Comparison of ENCODE assay signal across 21 cellular contexts in the genomic region with DNA sequence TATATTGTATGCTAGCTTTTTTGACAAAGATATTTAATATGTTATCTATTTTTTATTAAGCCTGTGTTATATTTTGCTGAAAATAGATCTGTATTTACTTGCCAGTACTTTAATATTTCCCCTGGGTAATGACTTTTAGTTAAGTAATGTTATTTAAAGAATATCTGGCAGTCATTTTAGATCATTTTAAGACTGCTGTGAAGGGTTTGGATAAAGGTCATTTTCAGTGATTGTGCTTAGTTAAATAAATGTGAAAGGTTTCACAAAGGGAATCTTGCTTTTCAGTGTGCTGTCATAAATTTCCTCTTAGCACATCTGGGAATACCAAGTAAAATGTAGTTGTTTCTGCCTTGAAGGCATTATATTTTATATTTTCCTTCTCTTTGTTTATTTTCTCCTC.
DNase-seq lines count a peak whose midpoint lies in the region; ATAC-seq and TF ChIP-seq lines count a peak whose summit lies in the region.
"Had no signal": no experiment of that assay in that cellular context is flagged by ENCODE, and none has a peak within 500 bp of the region (broad histone marks: within the 10 kb centered on the region; RNA-seq: fewer than 3 reads in every experiment).

No MANE protein-coding gene starts in this region.

- no peak overlapping the region for H3K27ac Mint-ChIP-seq in HFFc6
- H3K27ac Mint-ChIP-seq in immature natural killer cell: no peak overlapping the region
- H3K27ac Mint-ChIP-seq: B cell had no signal

- H3K4me3 Mint-ChIP-seq in HFFc6: peak overlapping the region; percentile 82
- H3K4me3 Mint-ChIP-seq in immature natural killer cell: peak overlapping the region in 4 of 5 donors; percentile 36 to 70 (median 50)
- H3K4me3 Mint-ChIP-seq: B cell had no signal

- H3K4me2 ChIP-seq in skeletal muscle satellite cell (ENCODE audit: low read length): peak overlapping the region; percentile 20

- ATAC-seq in HG03095 (IDR thresholded peaks at IDR 0.05; ENCODE audit: unreplicated experiment): no peak
- ATAC-seq: Panc1, pancreas had no signal

- H3K4me1 Mint-ChIP-seq in HFFc6 (ENCODE audit: low read depth): peaks cover 11% of the 10 kb centered on the region
- peaks cover 5 to 10% of the 10 kb centered on the region in 2 donors for H3K4me1 Mint-ChIP-seq in immature natural killer cell
- H3K4me1 Mint-ChIP-seq: B cell had no signal

- H3K36me3 Mint-ChIP-seq in HFFc6 (ENCODE audit: low read depth) (no peaks in the 10 kb centered on the region), immature natural killer cell (no peaks in the 10 kb centered on the region)

- DNase-seq in HFFc6 (no peak), astrocyte of the spinal cord (ENCODE audit: low read depth, low spot score) (peak; percentile 18), immature natural killer cell (no peak), T-helper 1 cell (no peak), HUDEP-2 (lab: John Stamatoyannopoulos, UW; ENCODE audit: unreplicated experiment in 76 of 76) (no peak)
- DNase-seq: activated CD4-positive, alpha-beta T cell treated with anti-CD3 and anti-CD28 coated beads, Interleukin-2, amount 50 U/mL, for 1 hour; activated naive CD4-positive, alpha-beta T cell treated with Interleukin-2 at 50 U/mL for 16 hours; islet precursor cell; midbrain; NCI-H2081 treated with DMSO at 0.1 percent for 48 hours; NCI-H774; pancreas; small intestine; stimulated activated CD4-positive, alpha-beta T cell treated with anti-CD3 and anti-CD28 coated beads, Interleukin-4, amount 100 ng/mL, for 4 hours; stimulated activated CD8-positive, alpha-beta memory T cell treated with anti-CD3 and anti-CD28 coated beads, Interleukin-4, amount 100 ng/mL, for 48 hours had no signal

- H3K9me3 ChIP-seq in skeletal muscle satellite cell (replicated peaks; ENCODE audit: low read length): no peaks in the 10 kb centered on the region
- H3K9me3 ChIP-seq: pancreas, suprapubic skin had no signal

- no peaks in the 10 kb centered on the region for H3K36me3 ChIP-seq in skeletal muscle satellite cell (ENCODE audit: insufficient read depth, low read length)
- H3K36me3 ChIP-seq: ascending aorta, pancreas, suprapubic skin had no signal

- no peak overlapping the region for H3K9ac ChIP-seq in skeletal muscle satellite cell (ENCODE audit: low read depth, low read length)

- H3K9me3 Mint-ChIP-seq in HFFc6 (no peaks in the 10 kb centered on the region), immature natural killer cell (no peaks in the 10 kb centered on the region)

- in situ Hi-C loops in astrocyte of the spinal cord (cut with HindIII; ENCODE audit: low sequenced_read_pairs): no loop called here

- TF ChIP-seq CTCF in HFFc6 (IDR thresholded peaks at IDR 0.05): no peak
- no peak for TF ChIP-seq CTCF in astrocyte of the spinal cord (IDR thresholded peaks at IDR 0.05; ENCODE audit: low read depth, low read length)

- no peaks in the 10 kb centered on the region for H3K27me3 Mint-ChIP-seq in HFFc6 (ENCODE audit: insufficient read depth)
- peaks cover 0 to 4% (median 0%) of the 10 kb centered on the region in 3 donors for H3K27me3 Mint-ChIP-seq in immature natural killer cell (ENCODE audit: low read depth in 3 of 3)
- H3K27me3 Mint-ChIP-seq: B cell had no signal

- H3K27me3 ChIP-seq in skeletal muscle satellite cell (ENCODE audit: control insufficient read depth, insufficient read depth, low read length): no peaks in the 10 kb centered on the region
- H3K27me3 ChIP-seq: ascending aorta, pancreas, suprapubic skin had no signal

- H3K4me1 ChIP-seq in skeletal muscle satellite cell (ENCODE audit: control insufficient read depth, insufficient read depth, low read length): peaks cover 5% of the 10 kb centered on the region
- H3K4me1 ChIP-seq: pancreas, suprapubic skin had no signal

- H3K4me3 ChIP-seq in astrocyte of the spinal cord (ENCODE audit: low read depth, low read length) (no peak overlapping the region), skeletal muscle satellite cell (ENCODE audit: low read length) (no peak overlapping the region)
- H3K4me3 ChIP-seq: ascending aorta, pancreas, suprapubic skin had no signal
